28 cellular contexts compared by ENCODE assay signal in the genomic region with DNA sequence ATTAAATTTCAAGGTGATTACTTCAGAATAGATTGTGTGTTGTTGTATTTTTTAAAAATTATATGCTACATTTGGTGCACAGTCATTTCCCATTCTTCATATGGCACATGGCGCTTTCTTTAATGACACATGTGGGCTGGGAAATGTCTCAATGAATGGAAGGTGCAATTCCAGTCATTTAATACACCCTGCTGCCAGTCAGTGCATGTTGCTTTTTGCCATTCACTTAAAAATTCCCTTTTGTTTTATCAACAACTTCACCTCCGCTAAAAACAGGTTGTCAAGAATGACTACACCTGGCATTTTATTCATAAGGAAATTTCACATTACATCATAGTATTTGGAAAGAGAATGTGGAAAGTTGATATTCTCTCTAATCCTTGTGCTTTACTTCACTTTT.
"Had no signal": no experiment of that assay in that cellular context is flagged by ENCODE, and none has a peak within 500 bp of the region (broad histone marks: within the 10 kb centered on the region; RNA-seq: fewer than 3 reads in every experiment).

No MANE protein-coding gene starts in this region.

- DNase-seq: activated CD4-positive, alpha-beta memory T cell treated with anti-CD3 and anti-CD28 coated beads, Interleukin-2, amount 10 ng/mL, durations not matched to agents 7 days and 5 days; activated CD4-positive, alpha-beta T cell treated with anti-CD3 and anti-CD28 coated beads for 36 hours; activated CD4-positive, alpha-beta T cell treated with anti-CD3 and anti-CD28 coated beads, Interleukin-2, amount 10 ng/mL, durations not matched to agents 7 days and 5 days; activated CD4-positive, alpha-beta T cell treated with anti-CD3 and anti-CD28 coated beads, Interleukin-2, amount 50 U/mL, for 4 hours; activated CD4-positive, CD25-positive, alpha-beta regulatory T cell; activated CD4-positive, CD25-positive, alpha-beta regulatory T cell treated with anti-CD3 and anti-CD28 coated beads, Interleukin-2, amount 50 U/mL, for 72 hours; activated CD8-positive, alpha-beta memory T cell treated with anti-CD3 and anti-CD28 coated beads, Interleukin-2, amount 50 U/mL, for 48 hours; activated gamma-delta T cell; activated naive CD4-positive, alpha-beta T cell; activated naive CD4-positive, alpha-beta T cell treated with anti-CD3 and anti-CD28 coated beads, Interleukin-2, amount 10 ng/mL, durations not matched to agents 7 days and 5 days; activated naive CD8-positive, alpha-beta T cell treated with anti-CD3 and anti-CD28 coated beads, Interleukin-2, amount 10 ng/mL, durations not matched to agents 7 days and 5 days; activated T-cell treated with anti-CD3 and anti-CD28 coated beads for 4 hours; activated T-cell treated with anti-CD3 and anti-CD28 coated beads, Interleukin-2, amount 50 U/mL, for 24 hours; activated T-cell treated with anti-CD3 and anti-CD28 coated beads, Interleukin-2, amount 50 U/mL, for 72 hours; caudate nucleus; cortex of kidney; dermis blood vessel endothelial cell; effector CD4-positive, alpha-beta T cell; effector memory CD8-positive, alpha-beta T cell; foreskin melanocyte; heart right ventricle; T-helper 2 cell had no signal

- H3K36me3 ChIP-seq: ascending aorta, esophagus muscularis mucosa, gastroesophageal sphincter, heart right ventricle had no signal

- H3K27me3 ChIP-seq: ascending aorta, esophagus muscularis mucosa, gastroesophageal sphincter, heart right ventricle had no signal

- H3K27ac ChIP-seq: ascending aorta, esophagus muscularis mucosa, gastroesophageal sphincter, heart right ventricle had no signal

- H3K4me1 Mint-ChIP-seq: activated CD4-positive, alpha-beta memory T cell treated with anti-CD3 and anti-CD28 coated beads, Interleukin-2, amount 10 ng/mL, durations not matched to agents 7 days and 5 days; activated CD4-positive, alpha-beta T cell treated with anti-CD3 and anti-CD28 coated beads for 36 hours; activated CD4-positive, alpha-beta T cell treated with anti-CD3 and anti-CD28 coated beads, Interleukin-2, amount 10 ng/mL, durations not matched to agents 7 days and 5 days; activated naive CD4-positive, alpha-beta T cell treated with anti-CD3 and anti-CD28 coated beads, Interleukin-2, amount 10 ng/mL, durations not matched to agents 7 days and 5 days; activated naive CD8-positive, alpha-beta T cell treated with anti-CD3 and anti-CD28 coated beads, Interleukin-2, amount 10 ng/mL, durations not matched to agents 7 days and 5 days; brain had no signal

- H3K9me3 ChIP-seq: ascending aorta, gastroesophageal sphincter had no signal

- FAIRE-seq: colon had no signal

- H3K36me3 Mint-ChIP-seq: activated naive CD4-positive, alpha-beta T cell treated with anti-CD3 and anti-CD28 coated beads, Interleukin-2, amount 10 ng/mL, durations not matched to agents 7 days and 5 days; activated naive CD8-positive, alpha-beta T cell treated with anti-CD3 and anti-CD28 coated beads, Interleukin-2, amount 10 ng/mL, durations not matched to agents 7 days and 5 days; brain had no signal

- H3K4me3 ChIP-seq: ascending aorta, esophagus muscularis mucosa, gastroesophageal sphincter, heart right ventricle had no signal

- H3K4me1 ChIP-seq: ascending aorta, gastroesophageal sphincter had no signal

- H3K27me3 Mint-ChIP-seq: activated CD4-positive, alpha-beta memory T cell treated with anti-CD3 and anti-CD28 coated beads, Interleukin-2, amount 10 ng/mL, durations not matched to agents 7 days and 5 days; activated CD4-positive, alpha-beta T cell treated with anti-CD3 and anti-CD28 coated beads for 36 hours; activated CD4-positive, alpha-beta T cell treated with anti-CD3 and anti-CD28 coated beads, Interleukin-2, amount 10 ng/mL, durations not matched to agents 7 days and 5 days; activated naive CD4-positive, alpha-beta T cell treated with anti-CD3 and anti-CD28 coated beads, Interleukin-2, amount 10 ng/mL, durations not matched to agents 7 days and 5 days; activated naive CD8-positive, alpha-beta T cell treated with anti-CD3 and anti-CD28 coated beads, Interleukin-2, amount 10 ng/mL, durations not matched to agents 7 days and 5 days; activated T-cell treated with anti-CD3 and anti-CD28 coated beads, Interleukin-2, amount 50 U/mL, for 24 hours; effector memory CD8-positive, alpha-beta T cell had no signal

- H3K4me3 Mint-ChIP-seq: activated CD4-positive, alpha-beta memory T cell treated with anti-CD3 and anti-CD28 coated beads, Interleukin-2, amount 10 ng/mL, durations not matched to agents 7 days and 5 days; activated CD4-positive, alpha-beta T cell treated with anti-CD3 and anti-CD28 coated beads for 36 hours; activated CD4-positive, alpha-beta T cell treated with anti-CD3 and anti-CD28 coated beads, Interleukin-2, amount 10 ng/mL, durations not matched to agents 7 days and 5 days; activated naive CD4-positive, alpha-beta T cell treated with anti-CD3 and anti-CD28 coated beads, Interleukin-2, amount 10 ng/mL, durations not matched to agents 7 days and 5 days; activated naive CD8-positive, alpha-beta T cell treated with anti-CD3 and anti-CD28 coated beads, Interleukin-2, amount 10 ng/mL, durations not matched to agents 7 days and 5 days; activated T-cell treated with anti-CD3 and anti-CD28 coated beads, Interleukin-2, amount 50 U/mL, for 24 hours; activated T-cell treated with anti-CD3 and anti-CD28 coated beads, Interleukin-2, amount 50 U/mL, for 72 hours; brain; effector memory CD8-positive, alpha-beta T cell had no signal

- H3K27ac Mint-ChIP-seq: activated CD4-positive, alpha-beta memory T cell treated with anti-CD3 and anti-CD28 coated beads, Interleukin-2, amount 10 ng/mL, durations not matched to agents 7 days and 5 days; activated CD4-positive, alpha-beta T cell treated with anti-CD3 and anti-CD28 coated beads for 36 hours; activated CD4-positive, alpha-beta T cell treated with anti-CD3 and anti-CD28 coated beads, Interleukin-2, amount 10 ng/mL, durations not matched to agents 7 days and 5 days; activated naive CD4-positive, alpha-beta T cell treated with anti-CD3 and anti-CD28 coated beads, Interleukin-2, amount 10 ng/mL, durations not matched to agents 7 days and 5 days; activated naive CD4-positive, alpha-beta T cell treated with anti-CD3 and anti-CD28 coated beads, Interleukin-2, amount 50 U/mL, for 72 hours; activated naive CD8-positive, alpha-beta T cell treated with anti-CD3 and anti-CD28 coated beads, Interleukin-2, amount 10 ng/mL, durations not matched to agents 7 days and 5 days; activated T-cell treated with anti-CD3 and anti-CD28 coated beads, Interleukin-2, amount 50 U/mL, for 24 hours; activated T-cell treated with anti-CD3 and anti-CD28 coated beads, Interleukin-2, amount 50 U/mL, for 72 hours; brain; effector memory CD8-positive, alpha-beta T cell had no signal

- ATAC-seq: activated CD4-positive, alpha-beta T cell treated with anti-CD3 and anti-CD28 coated beads for 36 hours; activated naive CD4-positive, alpha-beta T cell treated with anti-CD3 and anti-CD28 coated beads, Interleukin-2, amount 50 U/mL, for 72 hours; activated T-cell treated with anti-CD3 and anti-CD28 coated beads, Interleukin-2, amount 50 U/mL, for 72 hours; effector memory CD8-positive, alpha-beta T cell; gastroesophageal sphincter; heart right ventricle had no signal

- H3K9me3 Mint-ChIP-seq: activated CD4-positive, alpha-beta memory T cell treated with anti-CD3 and anti-CD28 coated beads, Interleukin-2, amount 10 ng/mL, durations not matched to agents 7 days and 5 days; activated CD4-positive, alpha-beta T cell treated with anti-CD3 and anti-CD28 coated beads, Interleukin-2, amount 10 ng/mL, durations not matched to agents 7 days and 5 days; activated naive CD8-positive, alpha-beta T cell treated with anti-CD3 and anti-CD28 coated beads, Interleukin-2, amount 10 ng/mL, durations not matched to agents 7 days and 5 days had no signal
